ENCODE assay signal across 8 cellular contexts in genomic region chr7:48090095-48090805, GRCh38. TPM values are rescaled to one million over a fixed set of nuclear protein-coding genes. Genes with fewer than 3 reads are reported as not detected.
DNase-seq lines count a peak whose midpoint lies in the region; TF ChIP-seq lines count a peak whose summit lies in the region.

No MANE protein-coding gene starts in this region.

- intact Hi-C loops in CD4-positive, alpha-beta memory T cell (cut with micrococcal nuclease): no loop called here

- peaks cover 25% of the 10 kb centered on the region for H3K36me3 ChIP-seq in CD4-positive, alpha-beta memory T cell (ENCODE audit: insufficient read depth, low read length)
- peaks cover 8 to 39% of the 10 kb centered on the region in 2 donors for H3K36me3 ChIP-seq in neuronal stem cell (replicated peaks in 1 of 2; ENCODE audit: control insufficient read depth in 2 of 2, insufficient read depth in 2 of 2, low read length in 2 of 2)

- H2BK15ac ChIP-seq in neuronal stem cell (ENCODE audit: low read length): no peak overlapping the region

- H3K4me3 Mint-ChIP-seq in CD4-positive, alpha-beta memory T cell: peak overlapping the region; percentile 89 to 97 (median 93)

- peak overlapping the region; percentile 80 to 97 (median 88) for H3K27ac Mint-ChIP-seq in CD4-positive, alpha-beta memory T cell

- H3K4ac ChIP-seq in neuronal stem cell (ENCODE audit: low read length): no peak overlapping the region

- H3K4me3 ChIP-seq in CD4-positive, alpha-beta memory T cell (ENCODE audit: low read length in 2 of 2): peak overlapping the region; percentile 70 to 92
- H3K4me3 ChIP-seq in fibroblast of pulmonary artery (replicated peaks; ENCODE audit: low read depth, low read length) (peak overlapping the region; percentile 84), neuronal stem cell (ENCODE audit: low read length in 2 of 2) (peak overlapping the region; percentile 89 to 92)

- H2BK5ac ChIP-seq in neuronal stem cell (ENCODE audit: low read length): no peak overlapping the region

- H3K36me3 Mint-ChIP-seq in CD4-positive, alpha-beta memory T cell: peaks cover 43 to 53% of the 10 kb centered on the region in 2 donors

- no peaks in the 10 kb centered on the region for H3K27me3 ChIP-seq in CD4-positive, alpha-beta memory T cell (ENCODE audit: insufficient read depth, low read length)
- no peaks in the 10 kb centered on the region for H3K27me3 ChIP-seq in neuronal stem cell (ENCODE audit: control insufficient read depth in 3 of 3, insufficient read depth in 3 of 3, low read depth in 1 of 3, low read length in 3 of 3)

- H2AFZ ChIP-seq in neuronal stem cell (ENCODE audit: low read length): peak overlapping the region; percentile 100

- no peaks in the 10 kb centered on the region for H3K79me1 ChIP-seq in neuronal stem cell (ENCODE audit: low read depth, low read length)

- no peak for DNase-seq in CD4-positive, alpha-beta memory T cell
- DNase-seq in RPMI7951 (ENCODE audit: low read depth): peak; percentile 76
- DNase-seq in fibroblast of pulmonary artery (ENCODE audit: low read depth): peak; percentile 51
- peak; percentile 50 for DNase-seq in neuronal stem cell (ENCODE audit: low spot score)
- no peak for DNase-seq in mesenteric fat pad (ENCODE audit: low spot score)
- no peak for DNase-seq in DMS153 (lab: John Stamatoyannopoulos, UW)
- DNase-seq in GM03348 (ENCODE audit: low spot score): no peak
- no peak for DNase-seq in effector CD4-positive, alpha-beta T cell

- H2AK5ac ChIP-seq in neuronal stem cell (ENCODE audit: low read depth, low read length): no peak overlapping the region

- H3K9me3 ChIP-seq in CD4-positive, alpha-beta memory T cell (ENCODE audit: control insufficient read depth in 1 of 2, low read length in 2 of 2): no peaks in the 10 kb centered on the region
- H3K9me3 ChIP-seq in neuronal stem cell (replicated peaks in 1 of 2; ENCODE audit: control insufficient read depth in 2 of 2, insufficient read depth in 1 of 2, low read depth in 1 of 2, low read length in 2 of 2): no peaks in the 10 kb centered on the region

- TF ChIP-seq CTCF in fibroblast of pulmonary artery (IDR thresholded peaks at IDR 0.05; ENCODE audit: low read length, missing control alignments): no peak

- no peak overlapping the region for H4K8ac ChIP-seq in neuronal stem cell (ENCODE audit: low read depth, low read length)

- H3K14ac ChIP-seq in neuronal stem cell (ENCODE audit: low read length): no peak overlapping the region

- peak overlapping the region; percentile 75 for H3K9ac ChIP-seq in neuronal stem cell (ENCODE audit: low read depth, low read length, poor library complexity)

- no peak overlapping the region for H2BK120ac ChIP-seq in neuronal stem cell (ENCODE audit: low read depth, low read length)

- H3K4me1 Mint-ChIP-seq in CD4-positive, alpha-beta memory T cell: peaks cover 50 to 91% (median 74%) of the 10 kb centered on the region in 4 donors

- H3K4me1 ChIP-seq in CD4-positive, alpha-beta memory T cell (ENCODE audit: insufficient read depth, low read length): peaks cover 90% of the 10 kb centered on the region
- H3K4me1 ChIP-seq in neuronal stem cell (ENCODE audit: control insufficient read depth in 2 of 2, insufficient read depth in 1 of 2, low read depth in 1 of 2, low read length in 2 of 2): peaks cover 3 to 11% of the 10 kb centered on the region in 2 donors

- peaks cover 0 to 4% (median 0%) of the 10 kb centered on the region in 8 donors for H3K9me3 Mint-ChIP-seq in CD4-positive, alpha-beta memory T cell

- no peak overlapping the region for H4K91ac ChIP-seq in neuronal stem cell (ENCODE audit: low read depth, low read length, poor library complexity)

- CTCF ChIA-PET in CD4-positive, alpha-beta memory T cell (lab: Charles Lee; ENCODE audit: partially characterized antibody): interaction anchor here (1.1 to 8.8 kb wide), 5 partner anchors 8 to 99 kb away, joined by 4 to 42 read pairs (median 22); no protein-coding TSS in a partner anchor

- peak overlapping the region; percentile 76 for H3K27ac ChIP-seq in CD4-positive, alpha-beta memory T cell (ENCODE audit: low read depth, low read length)
- peak overlapping the region; percentile 84 for H3K27ac ChIP-seq in neuronal stem cell (replicated peaks; ENCODE audit: low read length)

- POLR2A ChIA-PET in CD4-positive, alpha-beta memory T cell (lab: Charles Lee; ENCODE audit: partially characterized antibody): interaction anchor here (2.0 to 3.8 kb wide), 4 partner anchors 8 to 98 kb away, joined by 12 to 62 read pairs (median 16); partner anchors contain the start of gene C7orf57

- H2BK12ac ChIP-seq in neuronal stem cell (ENCODE audit: low read length): no peak overlapping the region

- H3K23ac ChIP-seq in neuronal stem cell (ENCODE audit: low read depth, low read length, poor library complexity): no peak overlapping the region

- H3K18ac ChIP-seq in neuronal stem cell (ENCODE audit: low read length): peak overlapping the region; percentile 90

- H3K27me3 Mint-ChIP-seq in CD4-positive, alpha-beta memory T cell: no peaks in the 10 kb centered on the region

- WGBS in neuronal stem cell (ENCODE audit: extremely low coverage in 2 of 2, insufficient read length in 2 of 2, insufficient replicate concordance in 1 of 2), 2 donors: no CpG with 5 or more reads among the region's 28 CpGs

- H3K4me2 ChIP-seq in neuronal stem cell (ENCODE audit: insufficient read depth, low read length, poor library complexity, severe bottlenecking): peak overlapping the region; percentile 83

RNA-seq across cellular contexts. Expression of gene UPP1, which starts 1.2 kb away (rescaled TPM):
- total RNA-seq in CD4-positive, alpha-beta memory T cell: 10 to 100 TPM; 52.7 to 54.2 TPM
- 100 to 1,000 TPM; 107 to 123 TPM for polyA plus RNA-seq in CD4-positive, alpha-beta memory T cell
- total RNA-seq in RPMI7951 (2014; rRNA removed; shearing (Covaris generic)): 39.0 and 69.2 TPM in 2 replicates
- 25.1 TPM for polyA plus RNA-seq in neuronal stem cell (2013, experiment 1 of 2)
- 23.8 TPM for polyA plus RNA-seq in neuronal stem cell (2013, experiment 2 of 2)
- total RNA-seq in mesenteric fat pad: 68.9 TPM

RNA-seq across cellular contexts. Expression of gene C7orf57, which starts 54.9 kb away (rescaled TPM):
- total RNA-seq in CD4-positive, alpha-beta memory T cell: not detected
- polyA plus RNA-seq in CD4-positive, alpha-beta memory T cell: under 1 TPM; 0.16 to 0.22 TPM
- total RNA-seq in RPMI7951 (2014; rRNA removed; shearing (Covaris generic)): 0.59 and 1.4 TPM in 2 replicates
- 0.14 TPM for polyA plus RNA-seq in neuronal stem cell (2013, experiment 1 of 2)
- 0.08 TPM for polyA plus RNA-seq in neuronal stem cell (2013, experiment 2 of 2)
- total RNA-seq in mesenteric fat pad: not detected

Comparison
In these comparisons a context has a peak if more than half of its experiments do, and no peak if none do; other contexts are left out.
1. DNase-seq: peak in RPMI7951 (single experiment), fibroblast of pulmonary artery (single experiment) and neuronal stem cell (single experiment); none in CD4-positive, alpha-beta memory T cell (0 of 5), mesenteric fat pad (single experiment), DMS153 (single experiment), GM03348 (single experiment) and effector CD4-positive, alpha-beta T cell (single experiment).
2. Peak in every context shown above with its lines, with median percentiles within 50 percentile points of each other: H3K4me3 ChIP-seq.